ENCODE assay signal across 29 cellular contexts in genomic region chr19:13225973-13226865, GRCh38.
"Had no signal": no experiment of that assay in that cellular context is flagged by ENCODE, and none has a peak within 500 bp of the region (broad histone marks: within the 10 kb centered on the region; RNA-seq: fewer than 3 reads in every experiment).

No MANE protein-coding gene starts in this region.

- H3K4me1 ChIP-seq: left lung, lower lobe of right lung, neural progenitor cell, pancreas, prostate gland, sigmoid colon, spleen, suprapubic skin, tibial artery, upper lobe of right lung had no signal

- H3K9me3 Mint-ChIP-seq: immature natural killer cell; natural killer cell; nephron progenitor cell; neural progenitor cell; stimulated activated effector memory CD8-positive, alpha-beta T cell treated with anti-CD3 and anti-CD28 coated beads, Interleukin-12 subunit alpha, Interleukin-12 subunit beta, amount 100 ng/mL, for 72 hours; stimulated activated naive CD8-positive, alpha-beta T cell treated with anti-CD3 and anti-CD28 coated beads, Interleukin-15, Interleukin-2, amounts not matched to agents 100 ng/mL and 50 ng/mL, for 24 hours had no signal

- ATAC-seq: left colon; left lung; lower lobe of right lung; natural killer cell; pancreas; right cardiac atrium; stimulated activated effector memory CD8-positive, alpha-beta T cell treated with anti-CD3 and anti-CD28 coated beads, Interleukin-12 subunit alpha, Interleukin-12 subunit beta, amount 100 ng/mL, for 72 hours; upper lobe of right lung had no signal

- DNase-seq: hypothalamus; immature natural killer cell; kidney; left colon; left lung; lower lobe of right lung; mammary epithelial cell; mesenchymal stem cell; naive B cell; natural killer cell; nephron progenitor cell; pancreas; posterior cingulate gyrus; retina; right cardiac atrium; sigmoid colon; small intestine; spleen; stimulated activated CD4-positive, alpha-beta T cell treated with anti-CD3 and anti-CD28 coated beads, Interleukin-4, amount 100 ng/mL, for 24 hours; stimulated activated naive CD4-positive, alpha-beta T cell; tibial artery; trophoblast cell; upper lobe of right lung had no signal

- H3K4me1 Mint-ChIP-seq: natural killer cell, neural progenitor cell had no signal

- H3K27me3 ChIP-seq: neural progenitor cell, pancreas, upper lobe of right lung had no signal

- H3K9ac ChIP-seq: neural progenitor cell had no signal

- H3K27ac ChIP-seq: left lung, lower lobe of right lung, neural progenitor cell, pancreas, prostate gland, sigmoid colon, spleen, suprapubic skin, thoracic aorta, tibial artery, upper lobe of right lung had no signal

- H2AFZ ChIP-seq: neural progenitor cell had no signal

- H3K4me3 Mint-ChIP-seq: immature natural killer cell; naive B cell; natural killer cell; nephron progenitor cell; neural progenitor cell; stimulated activated effector memory CD8-positive, alpha-beta T cell treated with anti-CD3 and anti-CD28 coated beads, Interleukin-12 subunit alpha, Interleukin-12 subunit beta, amount 100 ng/mL, for 72 hours; stimulated activated naive CD8-positive, alpha-beta T cell treated with anti-CD3 and anti-CD28 coated beads, Interleukin-15, Interleukin-2, amounts not matched to agents 100 ng/mL and 50 ng/mL, for 24 hours had no signal

- H3K27ac Mint-ChIP-seq: natural killer cell; nephron progenitor cell; neural progenitor cell; stimulated activated effector memory CD8-positive, alpha-beta T cell treated with anti-CD3 and anti-CD28 coated beads, Interleukin-12 subunit alpha, Interleukin-12 subunit beta, amount 100 ng/mL, for 72 hours; stimulated activated naive CD8-positive, alpha-beta T cell treated with anti-CD3 and anti-CD28 coated beads, Interleukin-15, Interleukin-2, amounts not matched to agents 100 ng/mL and 50 ng/mL, for 24 hours had no signal

- H3K4me3 ChIP-seq: left lung, lower lobe of right lung, neural progenitor cell, pancreas, prostate gland, sigmoid colon, spleen, suprapubic skin, thoracic aorta, tibial artery, upper lobe of right lung had no signal

- H3K4me2 ChIP-seq: neural progenitor cell had no signal

- H3K36me3 ChIP-seq: left lung, lower lobe of right lung, neural progenitor cell, pancreas, prostate gland, sigmoid colon, spleen, suprapubic skin, thoracic aorta, tibial artery, upper lobe of right lung had no signal

- H3K36me3 Mint-ChIP-seq: immature natural killer cell; naive B cell; natural killer cell; neural progenitor cell; stimulated activated effector memory CD8-positive, alpha-beta T cell treated with anti-CD3 and anti-CD28 coated beads, Interleukin-12 subunit alpha, Interleukin-12 subunit beta, amount 100 ng/mL, for 72 hours had no signal

- H3K9me3 ChIP-seq: left lung, lower lobe of right lung, pancreas, prostate gland, sigmoid colon, spleen, suprapubic skin, thoracic aorta, tibial artery, upper lobe of right lung had no signal
